1 cellular context compared by ENCODE assay signal in the genomic region with DNA sequence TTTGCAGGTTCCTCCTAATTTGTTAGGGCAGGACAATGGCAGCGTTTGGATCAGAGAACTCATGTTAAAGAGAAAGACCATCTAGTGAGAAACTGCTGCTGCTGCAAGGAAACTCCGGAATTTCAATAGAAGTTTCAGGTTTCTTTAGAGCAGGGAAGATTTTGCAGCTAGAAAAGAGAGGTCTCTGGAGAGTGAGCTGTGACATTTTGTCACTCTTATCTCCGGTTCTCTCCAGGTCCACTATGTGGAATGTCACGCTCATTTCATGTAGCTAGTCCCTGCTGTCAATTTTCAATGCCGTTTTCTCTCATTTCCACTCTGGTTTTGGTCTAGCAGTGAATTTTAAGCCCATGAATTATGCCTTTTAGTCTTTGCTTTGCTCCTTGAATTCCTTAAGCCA.
TF ChIP-seq lines count a peak whose summit lies in the region.

No MANE protein-coding gene starts in this region.

TF ChIP-seq in H1, 55 proteins besides CTCF, POLR2A, EP300 and RAD21:
- TF ChIP-seq, protein P1, sequence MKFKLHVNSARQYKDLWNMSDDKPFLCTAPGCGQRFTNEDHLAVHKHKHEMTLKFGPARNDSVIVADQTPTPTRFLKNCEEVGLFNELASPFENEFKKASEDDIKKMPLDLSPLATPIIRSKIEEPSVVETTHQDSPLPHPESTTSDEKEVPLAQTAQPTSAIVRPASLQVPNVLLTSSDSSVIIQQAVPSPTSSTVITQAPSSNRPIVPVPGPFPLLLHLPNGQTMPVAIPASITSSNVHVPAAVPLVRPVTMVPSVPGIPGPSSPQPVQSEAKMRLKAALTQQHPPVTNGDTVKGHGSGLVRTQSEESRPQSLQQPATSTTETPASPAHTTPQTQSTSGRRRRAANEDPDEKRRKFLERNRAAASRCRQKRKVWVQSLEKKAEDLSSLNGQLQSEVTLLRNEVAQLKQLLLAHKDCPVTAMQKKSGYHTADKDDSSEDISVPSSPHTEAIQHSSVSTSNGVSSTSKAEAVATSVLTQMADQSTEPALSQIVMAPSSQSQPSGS (IDR thresholded peaks at IDR 0.05; ENCODE audit: low read length) = no peak
- TF ChIP-seq BCL11A (IDR thresholded peaks at IDR 0.05; ENCODE audit: low read depth in 2 of 2, low read length in 2 of 2) = no peak
- TF ChIP-seq NANOG (IDR thresholded peaks at IDR 0.05; ENCODE audit: insufficient read depth, low read depth, low read length, poor library complexity, severe bottlenecking) = no peak
- no peak for TF ChIP-seq SUZ12 (IDR thresholded peaks at IDR 0.05; ENCODE audit: low read length)
- no peak for TF ChIP-seq SP2 (IDR thresholded peaks at IDR 0.05; ENCODE audit: low read length)
- TF ChIP-seq POLR2AphosphoS5 (IDR thresholded peaks at IDR 0.05; ENCODE audit: low read depth, low read length) = no peak
- no peak for TF ChIP-seq BACH1 (IDR thresholded peaks at IDR 0.05; ENCODE audit: low read length)
- TF ChIP-seq TAF7 (optimal IDR thresholded peaks at IDR 0.05; ENCODE audit: borderline replicate concordance, low read depth, low read length) = no peak
- TF ChIP-seq KDM1A (IDR thresholded peaks at IDR 0.05; ENCODE audit: borderline replicate concordance, low read length) = no peak
- TF ChIP-seq, protein P2, sequence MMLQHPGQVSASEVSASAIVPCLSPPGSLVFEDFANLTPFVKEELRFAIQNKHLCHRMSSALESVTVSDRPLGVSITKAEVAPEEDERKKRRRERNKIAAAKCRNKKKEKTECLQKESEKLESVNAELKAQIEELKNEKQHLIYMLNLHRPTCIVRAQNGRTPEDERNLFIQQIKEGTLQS (IDR thresholded peaks at IDR 0.05; ENCODE audit: insufficient read depth, low read depth, low read length) = no peak
- TF ChIP-seq EGR1 (IDR thresholded peaks at IDR 0.05; ENCODE audit: borderline replicate concordance, low read depth, low read length) = no peak
- TF ChIP-seq SRF (IDR thresholded peaks at IDR 0.05; ENCODE audit: low read depth, low read length) = no peak
- TF ChIP-seq BRCA1 (IDR thresholded peaks at IDR 0.05; ENCODE audit: low read depth, low read length) = no peak
- TF ChIP-seq POU5F1 (IDR thresholded peaks at IDR 0.05; ENCODE audit: low read depth, low read length) = no peak
- TF ChIP-seq CHD2 (IDR thresholded peaks at IDR 0.05; ENCODE audit: low read length) = no peak
- no peak for TF ChIP-seq ASH2L (IDR thresholded peaks at IDR 0.05; ENCODE audit: low read length)
